Comparison of ENCODE assay signal across 8 cellular contexts in genomic region chr1:64136749-64137568, GRCh38.
A peak's percentile ranks its signal among the peaks of the same experiment; 100 is the strongest.
DNase-seq lines count a peak whose midpoint lies in the region; ATAC-seq and TF ChIP-seq lines count a peak whose summit lies in the region.

No MANE protein-coding gene starts in this region.

- intact Hi-C loops in naive thymus-derived CD4-positive, alpha-beta T cell (cut with micrococcal nuclease): loop anchor here (1.0 to 5.0 kb wide), 9 partner anchors 106 to 562 kb away; partner anchors contain the start of gene ROR1 (in 1 of the 2)

- H3K27me3 Mint-ChIP-seq in naive thymus-derived CD4-positive, alpha-beta T cell: peaks cover 0 to 12% (median 0%) of the 10 kb centered on the region in 5 donors
- peaks cover 21% of the 10 kb centered on the region for H3K27me3 Mint-ChIP-seq in stimulated activated memory B cell treated with anti-CD40 and anti-IgM and Interleukin-4, amounts not matched to agents 10 μg/mL and 1 μg/mL and 100 μg/mL, for 72 hours

- no peak overlapping the region for H3K4me3 Mint-ChIP-seq in naive thymus-derived CD4-positive, alpha-beta T cell
- H3K4me3 Mint-ChIP-seq in stimulated activated memory B cell treated with anti-CD40 and anti-IgM and Interleukin-4, amounts not matched to agents 10 μg/mL and 1 μg/mL and 100 μg/mL, for 72 hours: no peak overlapping the region

- peak; percentile 83 for ATAC-seq in naive thymus-derived CD4-positive, alpha-beta T cell
- ATAC-seq in stimulated activated memory B cell treated with anti-CD40 and anti-IgM and Interleukin-4, amounts not matched to agents 10 μg/mL and 1 μg/mL and 100 μg/mL, for 72 hours: peak; percentile 69

- H3K36me3 Mint-ChIP-seq in naive thymus-derived CD4-positive, alpha-beta T cell: no peaks in the 10 kb centered on the region
- no peaks in the 10 kb centered on the region for H3K36me3 Mint-ChIP-seq in stimulated activated memory B cell treated with anti-CD40 and anti-IgM and Interleukin-4, amounts not matched to agents 10 μg/mL and 1 μg/mL and 100 μg/mL, for 72 hours

- no peaks in the 10 kb centered on the region for H3K4me1 ChIP-seq in naive thymus-derived CD4-positive, alpha-beta T cell (ENCODE audit: control insufficient read depth in 2 of 2, insufficient read depth in 2 of 2, low read length in 2 of 2)

- DNase-seq in GM19240 (ENCODE audit: insufficient read length, low spot score): peak; percentile 25
- DNase-seq in HPDE6-E6E7 (ENCODE audit: extremely low spot score): peak; percentile 46
- DNase-seq in NOMO-1 (lab: John Stamatoyannopoulos, UW; ENCODE audit: unreplicated experiment in 2 of 2): peak; percentile 10 to 44
- DNase-seq in activated CD8-positive, alpha-beta memory T cell treated with anti-CD3 and anti-CD28 coated beads, Interleukin-2, amount 50 U/mL, for 4 hours: peak; percentile 61
- DNase-seq in epithelial cell of proximal tubule (ENCODE audit: low read depth): peak; percentile 35
- DNase-seq in naive thymus-derived CD4-positive, alpha-beta T cell: peak; percentile 37 to 72 (median 58)

- POLR2A ChIA-PET in naive thymus-derived CD4-positive, alpha-beta T cell (lab: Charles Lee): no interaction called here

- no peaks in the 10 kb centered on the region for H3K9me3 Mint-ChIP-seq in naive thymus-derived CD4-positive, alpha-beta T cell
- no peaks in the 10 kb centered on the region for H3K9me3 Mint-ChIP-seq in stimulated activated memory B cell treated with anti-CD40 and anti-IgM and Interleukin-4, amounts not matched to agents 10 μg/mL and 1 μg/mL and 100 μg/mL, for 72 hours

- CTCF ChIA-PET in naive thymus-derived CD4-positive, alpha-beta T cell (lab: Charles Lee): interaction anchor here (0.7 to 2.8 kb wide), 23 partner anchors 9 to 598 kb away, joined by 3 to 21 read pairs (median 4); no protein-coding TSS in a partner anchor

- H3K27ac ChIP-seq in C4-2B: no peak overlapping the region
- no peak overlapping the region for H3K27ac ChIP-seq in naive thymus-derived CD4-positive, alpha-beta T cell (ENCODE audit: low read depth, low read length)

- H3K9me3 ChIP-seq in naive thymus-derived CD4-positive, alpha-beta T cell (ENCODE audit: control insufficient read depth in 2 of 3, low read length in 3 of 3): no peaks in the 10 kb centered on the region

- no peaks in the 10 kb centered on the region for H3K36me3 ChIP-seq in naive thymus-derived CD4-positive, alpha-beta T cell (ENCODE audit: control insufficient read depth in 2 of 3, insufficient read depth in 3 of 3, low read length in 3 of 3)

- H3K4me1 Mint-ChIP-seq in naive thymus-derived CD4-positive, alpha-beta T cell: no peaks in the 10 kb centered on the region
- no peaks in the 10 kb centered on the region for H3K4me1 Mint-ChIP-seq in stimulated activated memory B cell treated with anti-CD40 and anti-IgM and Interleukin-4, amounts not matched to agents 10 μg/mL and 1 μg/mL and 100 μg/mL, for 72 hours

- peak; percentile 95 for TF ChIP-seq CTCF in C4-2B (conservative IDR thresholded peaks at IDR 0.05)
- TF ChIP-seq CTCF in epithelial cell of proximal tubule (conservative IDR thresholded peaks at IDR 0.05; ENCODE audit: low read depth, low read length): peak; percentile 97

- H3K27ac Mint-ChIP-seq in naive thymus-derived CD4-positive, alpha-beta T cell: no peak overlapping the region
- H3K27ac Mint-ChIP-seq in stimulated activated memory B cell treated with anti-CD40 and anti-IgM and Interleukin-4, amounts not matched to agents 10 μg/mL and 1 μg/mL and 100 μg/mL, for 72 hours: no peak overlapping the region

- no peak overlapping the region for H3K4me3 ChIP-seq in epithelial cell of proximal tubule (ENCODE audit: low read depth, low read length)
- H3K4me3 ChIP-seq in naive thymus-derived CD4-positive, alpha-beta T cell (ENCODE audit: low read length): no peak overlapping the region

- H3K27me3 ChIP-seq in naive thymus-derived CD4-positive, alpha-beta T cell (ENCODE audit: control insufficient read depth in 2 of 2, insufficient read depth in 2 of 2, low read length in 2 of 2): no peaks in the 10 kb centered on the region
